Comparison of ENCODE assay signal across 8 cellular contexts in genomic region chrX:15815779-15816452, GRCh38. TPM values are rescaled to one million over a fixed set of nuclear protein-coding genes. Genes with fewer than 3 reads are reported as not detected.
A peak's percentile ranks its signal among the peaks of the same experiment; 100 is the strongest.
DNase-seq lines count a peak whose midpoint lies in the region; ATAC-seq and TF ChIP-seq lines count a peak whose summit lies in the region.

No MANE protein-coding gene starts in this region.

- peaks cover 21% of the 10 kb centered on the region for H3K36me3 Mint-ChIP-seq in progenitor cell of endocrine pancreas (ENCODE audit: insufficient read depth)

- no peak for DNase-seq in AG09319 (ENCODE audit: extremely low read depth, low read depth)
- DNase-seq in SW480 (ENCODE audit: low spot score), result peak; percentile 46
- DNase-seq in progenitor cell of endocrine pancreas (ENCODE audit: low spot score, unreplicated experiment), result no peak
- no peak for DNase-seq in AML-193 (lab: John Stamatoyannopoulos, UW)
- DNase-seq in hippocampal formation (lab: John Stamatoyannopoulos, UW), result no peak

- no peaks in the 10 kb centered on the region for H3K27me3 Mint-ChIP-seq in progenitor cell of endocrine pancreas

- no peak overlapping the region for H3K4me3 Mint-ChIP-seq in progenitor cell of endocrine pancreas (ENCODE audit: low read depth)

- TF ChIP-seq CTCF in AG09319 (IDR thresholded peaks at IDR 0.05; ENCODE audit: low read depth, low read length), result peak; percentile 34
- TF ChIP-seq CTCF in progenitor cell of endocrine pancreas (IDR thresholded peaks at IDR 0.05; ENCODE audit: unreplicated experiment), result peak; percentile 62

- no peaks in the 10 kb centered on the region for H3K9me3 Mint-ChIP-seq in progenitor cell of endocrine pancreas (ENCODE audit: low read depth)

- no peaks in the 10 kb centered on the region for H3K4me1 Mint-ChIP-seq in progenitor cell of endocrine pancreas (ENCODE audit: low read depth)

- H3K27ac Mint-ChIP-seq in progenitor cell of endocrine pancreas, result peak overlapping the region; percentile 16

- ATAC-seq in GM18502 (IDR thresholded peaks at IDR 0.05; ENCODE audit: poor library complexity, unreplicated experiment), result peak; percentile 70
- ATAC-seq in HG03045 (IDR thresholded peaks at IDR 0.05; ENCODE audit: unreplicated experiment), result peak; percentile 78
- ATAC-seq in esophagus mucosa, result peak; percentile 73

RNA-seq across cellular contexts. Expression of gene ZRSR2, which starts 25.6 kb away (rescaled TPM):
- 5.8 TPM for total RNA-seq in esophagus mucosa
- total RNA-seq in progenitor cell of endocrine pancreas, result 19.3 and 24.5 TPM in 2 replicates

RNA-seq across cellular contexts. Expression of gene AP1S2, which starts 38.7 kb away (rescaled TPM):
- total RNA-seq in esophagus mucosa (7.5 TPM), progenitor cell of endocrine pancreas (82.2 and 82.6 TPM in 2 replicates)
